Comparison of ENCODE assay signal across 28 cellular contexts in genomic region chr9:127124091-127124490, GRCh38. TPM values are rescaled to one million over a fixed set of nuclear protein-coding genes. Genes with fewer than 3 reads are reported as not detected.
A peak's percentile ranks its signal among the peaks of the same experiment; 100 is the strongest.
DNase-seq lines count a peak whose midpoint lies in the region; ATAC-seq and TF ChIP-seq lines count a peak whose summit lies in the region.
"Had no signal": no experiment of that assay in that cellular context is flagged by ENCODE, and none has a peak within 500 bp of the region (broad histone marks: within the 10 kb centered on the region; RNA-seq: fewer than 3 reads in every experiment).

No MANE protein-coding gene starts in this region.

- peaks cover 3% of the 10 kb centered on the region for H3K27me3 Mint-ChIP-seq in neural crest cell (ENCODE audit: low read depth)

- POLR2A ChIA-PET in IMR-90 (lab: Charles Lee; ENCODE audit: unreplicated experiment) = no interaction called here

- peaks cover 18% of the 10 kb centered on the region for H4K20me1 ChIP-seq in IMR-90 (ENCODE audit: insufficient read depth, low read length)

- H3K9me1 ChIP-seq in IMR-90 (ENCODE audit: insufficient read depth, low read length) = peaks cover 35% of the 10 kb centered on the region

- H3K56ac ChIP-seq in IMR-90 (ENCODE audit: extremely low read depth, insufficient read depth, low read length) = no peak overlapping the region

- peak overlapping the region; percentile 9 for H2BK5ac ChIP-seq in IMR-90 (ENCODE audit: low read depth, low read length, poor library complexity, severe bottlenecking)

- H3K4me1 Mint-ChIP-seq in neural crest cell = peaks cover 34% of the 10 kb centered on the region
- H3K4me1 Mint-ChIP-seq: activated CD4-positive, alpha-beta memory T cell treated with anti-CD3 and anti-CD28 coated beads, Interleukin-2, amount 10 ng/mL, durations not matched to agents 7 days and 5 days had no signal

- no peak overlapping the region for H3K4me3 ChIP-seq in IMR-90 (ENCODE audit: insufficient read depth, low read depth, low read length)
- H3K4me3 ChIP-seq in dorsolateral prefrontal cortex = no peak overlapping the region
- H3K4me3 ChIP-seq: breast epithelium, GM23338, prostate gland had no signal

- H2AK5ac ChIP-seq in IMR-90 (ENCODE audit: low read depth, low read length) = peak overlapping the region; percentile 72; the same call in 1 of the 2 replicates

- H3K4me2 ChIP-seq in IMR-90 (ENCODE audit: low read depth, low read length) = no peak overlapping the region

- H4K5ac ChIP-seq in IMR-90 (ENCODE audit: low read depth, low read length) = no peak overlapping the region; the same call in 1 of the 2 replicates

- H2BK120ac ChIP-seq in IMR-90 (ENCODE audit: low read depth, low read length) = peak overlapping the region; percentile 47

- H3K36me3 ChIP-seq in IMR-90 (ENCODE audit: control insufficient read depth, insufficient read depth, low read length) = peaks cover 9% of the 10 kb centered on the region; the same call in 1 of the 2 replicates
- H3K36me3 ChIP-seq: breast epithelium, neutrophil, prostate gland had no signal

- peak overlapping the region; percentile 52 for H3K4me3 Mint-ChIP-seq in neural crest cell
- H3K4me3 Mint-ChIP-seq: activated CD4-positive, alpha-beta memory T cell treated with anti-CD3 and anti-CD28 coated beads, Interleukin-2, amount 10 ng/mL, durations not matched to agents 7 days and 5 days; CD8-positive, alpha-beta T cell; GM23338; stimulated activated effector memory CD8-positive, alpha-beta T cell treated with anti-CD3 and anti-CD28 coated beads, Interleukin-12 subunit alpha, Interleukin-12 subunit beta, amount 100 ng/mL, for 72 hours; T-helper 17 cell had no signal

- H3K14ac ChIP-seq in IMR-90 (replicated peaks; ENCODE audit: low read depth, low read length) = no peak overlapping the region

- H2AK9ac ChIP-seq in IMR-90 (replicated peaks; ENCODE audit: low read depth, low read length, poor library complexity) = peak overlapping the region; percentile 31

- H4K91ac ChIP-seq in IMR-90 (ENCODE audit: insufficient read depth, low read depth, low read length) = peak overlapping the region; percentile 51

- ATAC-seq in IMR-90 (ENCODE audit: low read depth) (no peak), HG03025 (IDR thresholded peaks at IDR 0.05; ENCODE audit: low FRiP score, unreplicated experiment) (no peak)
- ATAC-seq: CD8-positive, alpha-beta T cell; PC-3; stimulated activated effector memory CD8-positive, alpha-beta T cell treated with anti-CD3 and anti-CD28 coated beads, Interleukin-12 subunit alpha, Interleukin-12 subunit beta, amount 100 ng/mL, for 72 hours; T-helper 17 cell had no signal

- intact Hi-C loops in IMR-90 (cut with micrococcal nuclease) = no loop called here
- intact Hi-C loops in dorsolateral prefrontal cortex (cut with DNase I) = loop anchor here (5.0 to 10.0 kb wide), 3 partner anchors 49 to 87 kb away; no protein-coding TSS in a partner anchor

- H2BK15ac ChIP-seq in IMR-90 (ENCODE audit: low read depth, low read length) = peak overlapping the region; percentile 71; the same call in 2 of the 3 replicates

- H3K9me3 ChIP-seq in IMR-90 (ENCODE audit: control insufficient read depth, insufficient read depth, low read length) = no peaks in the 10 kb centered on the region
- H3K9me3 ChIP-seq: breast epithelium, neutrophil, prostate gland had no signal

- H2AFZ ChIP-seq in IMR-90 (replicated peaks; ENCODE audit: low read length, poor library complexity) = no peak overlapping the region
- H2AFZ ChIP-seq: GM23338 had no signal

- H3K4ac ChIP-seq in IMR-90 (ENCODE audit: low read depth, low read length) = peak overlapping the region; percentile 94

- H3K79me1 ChIP-seq in IMR-90 (ENCODE audit: low read depth in 1 of 2, low read length in 2 of 2) = peaks cover 22 to 30% of the 10 kb centered on the region in 2 experiments

- CTCF ChIA-PET in IMR-90 (lab: Yijun Ruan, JAX) = no interaction called here

- H3K27me3 ChIP-seq in IMR-90 (ENCODE audit: control insufficient read depth, insufficient read depth, low read length) = no peaks in the 10 kb centered on the region
- no peaks in the 10 kb centered on the region for H3K27me3 ChIP-seq in dorsolateral prefrontal cortex
- H3K27me3 ChIP-seq: breast epithelium had no signal

- H3K27ac Mint-ChIP-seq in neural crest cell (ENCODE audit: unreplicated experiment) = no peak overlapping the region
- H3K27ac Mint-ChIP-seq: activated CD4-positive, alpha-beta memory T cell treated with anti-CD3 and anti-CD28 coated beads, Interleukin-2, amount 10 ng/mL, durations not matched to agents 7 days and 5 days; CD8-positive, alpha-beta T cell; GM23338; stimulated activated effector memory CD8-positive, alpha-beta T cell treated with anti-CD3 and anti-CD28 coated beads, Interleukin-12 subunit alpha, Interleukin-12 subunit beta, amount 100 ng/mL, for 72 hours; T-helper 17 cell had no signal

- H3K18ac ChIP-seq in IMR-90 (ENCODE audit: low read depth, low read length) = peak overlapping the region; percentile 39

- DNase-seq in IMR-90 (no peak), dorsolateral prefrontal cortex (no peak), neural crest cell (ENCODE audit: low read depth, low spot score) (no peak), amygdala (lab: John Stamatoyannopoulos, UW) (no peak), NCI-H1436 (lab: John Stamatoyannopoulos, UW) (no peak)
- no peak for DNase-seq in activated CD4-positive, alpha-beta T cell treated with anti-CD3 and anti-CD28 coated beads for 4 hours
- DNase-seq: activated CD4-positive, alpha-beta memory T cell treated with anti-CD3 and anti-CD28 coated beads, Interleukin-2, amount 10 ng/mL, durations not matched to agents 7 days and 5 days; activated CD4-positive, alpha-beta T cell treated with anti-CD3 and anti-CD28 coated beads for 1 hour; activated CD8-positive, alpha-beta memory T cell treated with anti-CD3 and anti-CD28 coated beads, Interleukin-2, amount 50 U/mL, for 48 hours; activated naive CD4-positive, alpha-beta T cell treated with anti-CD3 and anti-CD28 coated beads, Interleukin-2, amount 50 U/mL, for 16 hours; CD8-positive, alpha-beta T cell; effector CD4-positive, alpha-beta T cell; Karpas-422; NCI-H2081; NCI-H526; NK-92 treated with Interleukin-12 subunit alpha and Interleukin-12 subunit beta, amount 100 ng/mL, for 24 hours; PC-3; Right ventricle myocardium superior; T-helper 17 cell had no signal

- H3K36me3 Mint-ChIP-seq in neural crest cell (ENCODE audit: low read depth) = no peaks in the 10 kb centered on the region
- H3K36me3 Mint-ChIP-seq: CD8-positive, alpha-beta T cell; stimulated activated effector memory CD8-positive, alpha-beta T cell treated with anti-CD3 and anti-CD28 coated beads, Interleukin-12 subunit alpha, Interleukin-12 subunit beta, amount 100 ng/mL, for 72 hours had no signal

- dilution Hi-C loops in IMR-90 (cut with HindIII; ENCODE audit: low sequenced_read_pairs, unreplicated experiment) = no loop called here

- 0 out of 2 replicates have a peak overlapping the region, but pooled peaks have one; percentile 29 for H2BK20ac ChIP-seq in IMR-90 (ENCODE audit: low read depth, low read length)

- in situ Hi-C loops in IMR-90 (cut with MboI; ENCODE audit: low sequenced_read_pairs) = loop anchor here (5.0 kb wide), 1 partner anchor 63 kb away; no protein-coding TSS in a partner anchor

- no peak for TF ChIP-seq POLR2A in IMR-90 (IDR thresholded peaks at IDR 0.05; ENCODE audit: low read depth, low read length)

- WGBS in IMR-90 (ENCODE audit: extremely low coverage in 2 of 2, insufficient read length in 1 of 2), 2 experiments = 92% methylated on average over 3 of the region's 7 CpGs; no CpG with 5 or more reads in 1 of the 2 experiments

- no peak for TF ChIP-seq RAD21 in IMR-90 (IDR thresholded peaks at IDR 0.05; ENCODE audit: low read length)

- peak overlapping the region in 1 of 2 experiments; percentile 25; a peak in 2 of 4 replicates for H4K8ac ChIP-seq in IMR-90 (ENCODE audit: low read depth in 2 of 2, low read length in 2 of 2)

- no TSS peak for BruUV-seq in IMR-90 (replicated peaks; lab: Mats Ljungman, UMichigan)

- no peak overlapping the region for H3K27ac ChIP-seq in IMR-90 (ENCODE audit: insufficient read depth, low read length)
- peak overlapping the region in 39 of 59 donors; percentile 22 to 95 (median 90) for H3K27ac ChIP-seq in dorsolateral prefrontal cortex
- peak overlapping the region; percentile 44 for H3K27ac ChIP-seq in temporal lobe (ENCODE audit: low read depth, low read length)
- H3K27ac ChIP-seq: epithelial cell of prostate, HL-60, neutrophil had no signal

- H3K4me1 ChIP-seq in IMR-90 (ENCODE audit: control insufficient read depth, insufficient read depth, low read length) = peaks cover 27% of the 10 kb centered on the region
- H3K4me1 ChIP-seq: breast epithelium had no signal

- H3K9me3 Mint-ChIP-seq in neural crest cell = no peaks in the 10 kb centered on the region
- H3K9me3 Mint-ChIP-seq: activated CD4-positive, alpha-beta memory T cell treated with anti-CD3 and anti-CD28 coated beads, Interleukin-2, amount 10 ng/mL, durations not matched to agents 7 days and 5 days; CD8-positive, alpha-beta T cell; GM23338; stimulated activated effector memory CD8-positive, alpha-beta T cell treated with anti-CD3 and anti-CD28 coated beads, Interleukin-12 subunit alpha, Interleukin-12 subunit beta, amount 100 ng/mL, for 72 hours had no signal

- no peak overlapping the region for H3K9ac ChIP-seq in IMR-90 (ENCODE audit: low read depth, low read length)

- no peak for TF ChIP-seq CTCF in IMR-90 (conservative IDR thresholded peaks at IDR 0.05; ENCODE audit: low read depth, low read length)
- no peak for TF ChIP-seq CTCF in dorsolateral prefrontal cortex (IDR thresholded peaks at IDR 0.05 in 54 of 56, conservative IDR thresholded peaks at IDR 0.05 in 2 of 56; ENCODE audit: low read depth in 1 of 56, partially characterized antibody in 56 of 56)
- TF ChIP-seq CTCF in neural crest cell (conservative IDR thresholded peaks at IDR 0.05) = no peak

- peak overlapping the region; percentile 17; the same call in 1 of the 2 replicates for H3K23ac ChIP-seq in IMR-90 (ENCODE audit: low read depth, low read length)

TF ChIP-seq in IMR-90, 13 proteins besides CTCF, POLR2A, EP300 and RAD21 (continues in another document):
- no peak for TF ChIP-seq USF2 (IDR thresholded peaks at IDR 0.05; ENCODE audit: low read depth, low read length)
- TF ChIP-seq CHD1 (IDR thresholded peaks at IDR 0.05; ENCODE audit: low read depth, low read length) = no peak
- no peak for TF ChIP-seq RCOR1 (IDR thresholded peaks at IDR 0.05; ENCODE audit: insufficient replicate concordance, low read length)

RNA-seq across cellular contexts. Expression of gene ANGPTL2, which starts 1.7 kb away (rescaled TPM):
- total RNA-seq in IMR-90 (2012; rRNA removed) (9.5 and 14.7 TPM in 2 replicates), dorsolateral prefrontal cortex (10 to 100 TPM in 30 of 120 experiments, 1 to 10 TPM in 90; 1.8 to 27.8 (median 7.2) TPM), neural crest cell (17.9 and 19.2 TPM in 2 replicates), temporal lobe (3.7 TPM)
- polyA plus RNA-seq in IMR-90 (2012; rRNA removed) = 23.5 and 25.1 TPM in 2 replicates
- 17.2 and 30.6 TPM in 2 replicates for polyA plus RNA-seq in IMR-90 (2012; cell fraction: cytosol; rRNA removed)
- polyA plus RNA-seq in IMR-90 (2012; cell fraction: nucleus; rRNA removed; ENCODE audit: low replicate concordance) = 24.7 and 29.8 TPM in 2 replicates
- total RNA-seq: CD8-positive, alpha-beta T cell had no signal
